2 cellular contexts compared by ENCODE assay signal in the genomic region with DNA sequence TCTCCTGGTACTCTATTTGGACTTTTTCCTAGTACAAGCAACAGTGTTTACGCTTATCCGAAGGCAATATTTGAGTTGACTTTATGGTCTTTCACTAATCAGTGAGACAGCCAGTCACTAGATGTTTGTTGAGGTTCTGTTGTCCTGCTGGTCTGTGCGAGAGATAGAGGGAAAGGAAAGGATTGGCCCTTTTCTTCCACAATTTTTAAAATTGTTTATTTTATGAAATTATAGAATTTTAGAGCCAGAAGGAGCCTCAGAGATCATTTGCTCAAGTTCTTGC.
TF ChIP-seq lines count a peak whose summit lies in the region.

No MANE protein-coding gene starts in this region.

TF ChIP-seq in K562, 482 proteins besides CTCF, POLR2A, EP300 and RAD21:
- TF ChIP-seq ADNP (tag; IDR thresholded peaks at IDR 0.05) = peak; percentile 7; the same call in 1 of the 2 replicates
- no peak for TF ChIP-seq NBN (IDR thresholded peaks at IDR 0.05; ENCODE audit: low read depth)

TF ChIP-seq in HepG2, 621 proteins besides CTCF, POLR2A, EP300 and RAD21:
- TF ChIP-seq, protein P1, sequence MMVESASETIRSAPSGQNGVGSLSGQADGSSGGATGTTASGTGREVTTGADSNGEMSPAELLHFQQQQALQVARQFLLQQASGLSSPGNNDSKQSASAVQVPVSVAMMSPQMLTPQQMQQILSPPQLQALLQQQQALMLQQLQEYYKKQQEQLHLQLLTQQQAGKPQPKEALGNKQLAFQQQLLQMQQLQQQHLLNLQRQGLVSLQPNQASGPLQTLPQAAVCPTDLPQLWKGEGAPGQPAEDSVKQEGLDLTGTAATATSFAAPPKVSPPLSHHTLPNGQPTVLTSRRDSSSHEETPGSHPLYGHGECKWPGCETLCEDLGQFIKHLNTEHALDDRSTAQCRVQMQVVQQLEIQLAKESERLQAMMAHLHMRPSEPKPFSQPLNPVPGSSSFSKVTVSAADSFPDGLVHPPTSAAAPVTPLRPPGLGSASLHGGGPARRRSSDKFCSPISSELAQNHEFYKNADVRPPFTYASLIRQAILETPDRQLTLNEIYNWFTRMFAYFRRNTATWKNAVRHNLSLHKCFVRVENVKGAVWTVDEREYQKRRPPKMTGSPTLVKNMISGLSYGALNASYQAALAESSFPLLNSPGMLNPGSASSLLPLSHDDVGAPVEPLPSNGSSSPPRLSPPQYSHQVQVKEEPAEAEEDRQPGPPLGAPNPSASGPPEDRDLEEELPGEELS (CRISPR knock-in tag; IDR thresholded peaks at IDR 0.05) = no peak
- TF ChIP-seq GABPB1 (CRISPR knock-in tag; IDR thresholded peaks at IDR 0.05) = no peak
- TF ChIP-seq ZNF792 (CRISPR knock-in tag; IDR thresholded peaks at IDR 0.05) = no peak
- TF ChIP-seq MEIS1 (CRISPR knock-in tag; IDR thresholded peaks at IDR 0.05; ENCODE audit: borderline replicate concordance) = no peak
- no peak for TF ChIP-seq PHF20 (CRISPR knock-in tag; IDR thresholded peaks at IDR 0.05)
- TF ChIP-seq, protein P2, sequence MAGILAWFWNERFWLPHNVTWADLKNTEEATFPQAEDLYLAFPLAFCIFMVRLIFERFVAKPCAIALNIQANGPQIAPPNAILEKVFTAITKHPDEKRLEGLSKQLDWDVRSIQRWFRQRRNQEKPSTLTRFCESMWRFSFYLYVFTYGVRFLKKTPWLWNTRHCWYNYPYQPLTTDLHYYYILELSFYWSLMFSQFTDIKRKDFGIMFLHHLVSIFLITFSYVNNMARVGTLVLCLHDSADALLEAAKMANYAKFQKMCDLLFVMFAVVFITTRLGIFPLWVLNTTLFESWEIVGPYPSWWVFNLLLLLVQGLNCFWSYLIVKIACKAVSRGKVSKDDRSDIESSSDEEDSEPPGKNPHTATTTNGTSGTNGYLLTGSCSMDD (CRISPR knock-in tag; IDR thresholded peaks at IDR 0.05) = no peak
- TF ChIP-seq ZNF572 (CRISPR knock-in tag; IDR thresholded peaks at IDR 0.05) = no peak
- TF ChIP-seq, protein P3, sequence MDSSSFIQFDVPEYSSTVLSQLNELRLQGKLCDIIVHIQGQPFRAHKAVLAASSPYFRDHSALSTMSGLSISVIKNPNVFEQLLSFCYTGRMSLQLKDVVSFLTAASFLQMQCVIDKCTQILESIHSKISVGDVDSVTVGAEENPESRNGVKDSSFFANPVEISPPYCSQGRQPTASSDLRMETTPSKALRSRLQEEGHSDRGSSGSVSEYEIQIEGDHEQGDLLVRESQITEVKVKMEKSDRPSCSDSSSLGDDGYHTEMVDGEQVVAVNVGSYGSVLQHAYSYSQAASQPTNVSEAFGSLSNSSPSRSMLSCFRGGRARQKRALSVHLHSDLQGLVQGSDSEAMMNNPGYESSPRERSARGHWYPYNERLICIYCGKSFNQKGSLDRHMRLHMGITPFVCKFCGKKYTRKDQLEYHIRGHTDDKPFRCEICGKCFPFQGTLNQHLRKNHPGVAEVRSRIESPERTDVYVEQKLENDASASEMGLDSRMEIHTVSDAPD (CRISPR knock-in tag; IDR thresholded peaks at IDR 0.05) = no peak
- TF ChIP-seq, protein P4, sequence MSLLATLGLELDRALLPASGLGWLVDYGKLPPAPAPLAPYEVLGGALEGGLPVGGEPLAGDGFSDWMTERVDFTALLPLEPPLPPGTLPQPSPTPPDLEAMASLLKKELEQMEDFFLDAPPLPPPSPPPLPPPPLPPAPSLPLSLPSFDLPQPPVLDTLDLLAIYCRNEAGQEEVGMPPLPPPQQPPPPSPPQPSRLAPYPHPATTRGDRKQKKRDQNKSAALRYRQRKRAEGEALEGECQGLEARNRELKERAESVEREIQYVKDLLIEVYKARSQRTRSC (CRISPR knock-in tag; IDR thresholded peaks at IDR 0.05; ENCODE audit: low read depth) = no peak
- TF ChIP-seq ZNF644 (CRISPR knock-in tag; IDR thresholded peaks at IDR 0.05; ENCODE audit: low read depth) = no peak
- no peak for TF ChIP-seq ZKSCAN8 (CRISPR knock-in tag; IDR thresholded peaks at IDR 0.05; ENCODE audit: borderline replicate concordance)
- TF ChIP-seq, protein P5, sequence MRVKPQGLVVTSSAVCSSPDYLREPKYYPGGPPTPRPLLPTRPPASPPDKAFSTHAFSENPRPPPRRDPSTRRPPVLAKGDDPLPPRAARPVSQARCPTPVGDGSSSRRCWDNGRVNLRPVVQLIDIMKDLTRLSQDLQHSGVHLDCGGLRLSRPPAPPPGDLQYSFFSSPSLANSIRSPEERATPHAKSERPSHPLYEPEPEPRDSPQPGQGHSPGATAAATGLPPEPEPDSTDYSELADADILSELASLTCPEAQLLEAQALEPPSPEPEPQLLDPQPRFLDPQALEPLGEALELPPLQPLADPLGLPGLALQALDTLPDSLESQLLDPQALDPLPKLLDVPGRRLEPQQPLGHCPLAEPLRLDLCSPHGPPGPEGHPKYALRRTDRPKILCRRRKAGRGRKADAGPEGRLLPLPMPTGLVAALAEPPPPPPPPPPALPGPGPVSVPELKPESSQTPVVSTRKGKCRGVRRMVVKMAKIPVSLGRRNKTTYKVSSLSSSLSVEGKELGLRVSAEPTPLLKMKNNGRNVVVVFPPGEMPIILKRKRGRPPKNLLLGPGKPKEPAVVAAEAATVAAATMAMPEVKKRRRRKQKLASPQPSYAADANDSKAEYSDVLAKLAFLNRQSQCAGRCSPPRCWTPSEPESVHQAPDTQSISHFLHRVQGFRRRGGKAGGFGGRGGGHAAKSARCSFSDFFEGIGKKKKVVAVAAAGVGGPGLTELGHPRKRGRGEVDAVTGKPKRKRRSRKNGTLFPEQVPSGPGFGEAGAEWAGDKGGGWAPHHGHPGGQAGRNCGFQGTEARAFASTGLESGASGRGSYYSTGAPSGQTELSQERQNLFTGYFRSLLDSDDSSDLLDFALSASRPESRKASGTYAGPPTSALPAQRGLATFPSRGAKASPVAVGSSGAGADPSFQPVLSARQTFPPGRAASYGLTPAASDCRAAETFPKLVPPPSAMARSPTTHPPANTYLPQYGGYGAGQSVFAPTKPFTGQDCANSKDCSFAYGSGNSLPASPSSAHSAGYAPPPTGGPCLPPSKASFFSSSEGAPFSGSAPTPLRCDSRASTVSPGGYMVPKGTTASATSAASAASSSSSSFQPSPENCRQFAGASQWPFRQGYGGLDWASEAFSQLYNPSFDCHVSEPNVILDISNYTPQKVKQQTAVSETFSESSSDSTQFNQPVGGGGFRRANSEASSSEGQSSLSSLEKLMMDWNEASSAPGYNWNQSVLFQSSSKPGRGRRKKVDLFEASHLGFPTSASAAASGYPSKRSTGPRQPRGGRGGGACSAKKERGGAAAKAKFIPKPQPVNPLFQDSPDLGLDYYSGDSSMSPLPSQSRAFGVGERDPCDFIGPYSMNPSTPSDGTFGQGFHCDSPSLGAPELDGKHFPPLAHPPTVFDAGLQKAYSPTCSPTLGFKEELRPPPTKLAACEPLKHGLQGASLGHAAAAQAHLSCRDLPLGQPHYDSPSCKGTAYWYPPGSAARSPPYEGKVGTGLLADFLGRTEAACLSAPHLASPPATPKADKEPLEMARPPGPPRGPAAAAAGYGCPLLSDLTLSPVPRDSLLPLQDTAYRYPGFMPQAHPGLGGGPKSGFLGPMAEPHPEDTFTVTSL (CRISPR knock-in tag; IDR thresholded peaks at IDR 0.05; ENCODE audit: borderline replicate concordance) = no peak
- TF ChIP-seq, protein P6, sequence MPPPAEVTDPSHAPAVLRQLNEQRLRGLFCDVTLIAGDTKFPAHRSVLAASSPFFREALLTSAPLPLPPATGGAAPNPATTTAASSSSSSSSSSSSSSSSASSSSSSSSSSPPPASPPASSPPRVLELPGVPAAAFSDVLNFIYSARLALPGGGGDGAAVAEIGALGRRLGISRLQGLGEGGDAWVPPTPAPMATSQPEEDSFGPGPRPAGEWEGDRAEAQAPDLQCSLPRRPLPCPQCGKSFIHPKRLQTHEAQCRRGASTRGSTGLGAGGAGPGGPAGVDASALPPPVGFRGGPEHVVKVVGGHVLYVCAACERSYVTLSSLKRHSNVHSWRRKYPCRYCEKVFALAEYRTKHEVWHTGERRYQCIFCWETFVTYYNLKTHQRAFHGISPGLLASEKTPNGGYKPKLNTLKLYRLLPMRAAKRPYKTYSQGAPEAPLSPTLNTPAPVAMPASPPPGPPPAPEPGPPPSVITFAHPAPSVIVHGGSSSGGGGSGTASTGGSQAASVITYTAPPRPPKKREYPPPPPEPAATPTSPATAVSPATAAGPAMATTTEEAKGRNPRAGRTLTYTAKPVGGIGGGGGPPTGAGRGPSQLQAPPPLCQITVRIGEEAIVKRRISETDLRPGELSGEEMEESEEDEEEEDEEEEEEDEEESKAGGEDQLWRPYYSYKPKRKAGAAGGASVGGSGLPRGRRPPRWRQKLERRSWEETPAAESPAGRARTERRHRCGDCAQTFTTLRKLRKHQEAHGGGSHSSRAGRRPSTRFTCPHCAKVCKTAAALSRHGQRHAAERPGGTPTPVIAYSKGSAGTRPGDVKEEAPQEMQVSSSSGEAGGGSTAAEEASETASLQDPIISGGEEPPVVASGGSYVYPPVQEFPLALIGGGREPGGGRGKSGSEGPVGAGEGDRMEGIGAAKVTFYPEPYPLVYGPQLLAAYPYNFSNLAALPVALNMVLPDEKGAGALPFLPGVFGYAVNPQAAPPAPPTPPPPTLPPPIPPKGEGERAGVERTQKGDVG (CRISPR knock-in tag; IDR thresholded peaks at IDR 0.05; ENCODE audit: borderline replicate concordance) = no peak
- TF ChIP-seq, protein P7, sequence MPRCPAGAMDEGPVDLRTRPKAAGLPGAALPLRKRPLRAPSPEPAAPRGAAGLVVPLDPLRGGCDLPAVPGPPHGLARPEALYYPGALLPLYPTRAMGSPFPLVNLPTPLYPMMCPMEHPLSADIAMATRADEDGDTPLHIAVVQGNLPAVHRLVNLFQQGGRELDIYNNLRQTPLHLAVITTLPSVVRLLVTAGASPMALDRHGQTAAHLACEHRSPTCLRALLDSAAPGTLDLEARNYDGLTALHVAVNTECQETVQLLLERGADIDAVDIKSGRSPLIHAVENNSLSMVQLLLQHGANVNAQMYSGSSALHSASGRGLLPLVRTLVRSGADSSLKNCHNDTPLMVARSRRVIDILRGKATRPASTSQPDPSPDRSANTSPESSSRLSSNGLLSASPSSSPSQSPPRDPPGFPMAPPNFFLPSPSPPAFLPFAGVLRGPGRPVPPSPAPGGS (CRISPR knock-in tag; IDR thresholded peaks at IDR 0.05) = no peak
- TF ChIP-seq EZH2 (conservative IDR thresholded peaks at IDR 0.05; ENCODE audit: low read depth, low read length) = no peak
- no peak for TF ChIP-seq ZKSCAN5 (CRISPR knock-in tag; IDR thresholded peaks at IDR 0.05)
